Comparison of ENCODE assay signal across 9 cellular contexts in genomic region chr2:9493478-9493877, GRCh38.
"Had no signal": no experiment of that assay in that cellular context is flagged by ENCODE, and none has a peak within 500 bp of the region (broad histone marks: within the 10 kb centered on the region; RNA-seq: fewer than 3 reads in every experiment).

No MANE protein-coding gene starts in this region.

- DNase-seq: activated naive CD4-positive, alpha-beta T cell treated with anti-CD3 and anti-CD28 coated beads, Interleukin-2, amount 10 ng/mL, durations not matched to agents 7 days and 5 days; aorta; hypothalamus; kidney glomerular epithelial cell; pancreas; SIG-M5; stimulated activated CD4-positive, alpha-beta T cell treated with anti-CD3 and anti-CD28 coated beads, Interleukin-4, amount 100 ng/mL, for 24 hours had no signal

- H3K9me3 ChIP-seq: breast epithelium, pancreas had no signal

- H3K27ac Mint-ChIP-seq: activated naive CD4-positive, alpha-beta T cell treated with anti-CD3 and anti-CD28 coated beads, Interleukin-2, amount 10 ng/mL, durations not matched to agents 7 days and 5 days; neural progenitor cell had no signal

- H3K27ac ChIP-seq: breast epithelium, neural progenitor cell, pancreas had no signal

- H3K4me3 Mint-ChIP-seq: activated naive CD4-positive, alpha-beta T cell treated with anti-CD3 and anti-CD28 coated beads, Interleukin-2, amount 10 ng/mL, durations not matched to agents 7 days and 5 days; neural progenitor cell had no signal

- H3K4me1 Mint-ChIP-seq: neural progenitor cell had no signal

- H3K9me3 Mint-ChIP-seq: activated naive CD4-positive, alpha-beta T cell treated with anti-CD3 and anti-CD28 coated beads, Interleukin-2, amount 10 ng/mL, durations not matched to agents 7 days and 5 days; neural progenitor cell had no signal

- ATAC-seq: pancreas had no signal

- H3K27me3 ChIP-seq: breast epithelium, neural progenitor cell, pancreas had no signal

- H3K27me3 Mint-ChIP-seq: activated naive CD4-positive, alpha-beta T cell treated with anti-CD3 and anti-CD28 coated beads, Interleukin-2, amount 10 ng/mL, durations not matched to agents 7 days and 5 days had no signal
